ENCODE assay signal across 19 cellular contexts in the genomic region with DNA sequence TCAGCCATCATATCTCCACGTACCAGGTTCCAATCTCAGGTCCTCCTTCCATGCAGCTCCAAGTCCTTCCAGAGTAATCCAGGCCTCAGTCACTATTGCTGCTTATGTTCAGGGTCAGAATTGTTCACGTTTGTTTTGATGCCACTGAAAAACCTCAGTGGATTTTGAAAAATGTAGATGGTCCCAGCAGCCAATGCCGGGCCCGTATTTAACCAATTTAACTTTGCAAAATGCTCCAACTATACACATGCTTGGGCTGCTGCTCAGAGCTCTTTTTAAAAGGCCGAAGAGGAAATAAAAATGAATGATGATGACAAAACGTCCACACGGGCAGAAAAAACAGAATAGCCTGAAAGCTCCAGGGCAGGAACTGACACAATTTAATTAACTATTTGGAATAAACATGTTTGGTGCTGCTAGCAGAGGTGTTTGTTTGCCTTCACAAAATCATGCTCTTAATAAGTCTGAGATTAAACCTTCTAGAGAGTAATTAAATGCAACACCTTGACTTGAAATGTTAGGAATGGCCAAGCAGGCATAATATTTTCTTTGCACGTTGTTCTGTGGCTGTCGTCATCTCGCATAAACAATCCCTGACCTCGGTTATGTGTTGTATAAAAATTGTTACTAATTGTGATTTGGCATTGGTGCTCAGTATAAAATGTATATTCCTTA.
"Had no signal": no experiment of that assay in that cellular context is flagged by ENCODE, and none has a peak within 500 bp of the region (broad histone marks: within the 10 kb centered on the region; RNA-seq: fewer than 3 reads in every experiment).

No MANE protein-coding gene starts in this region.

- H3K36me3 Mint-ChIP-seq: activated naive CD4-positive, alpha-beta T cell treated with anti-CD3 and anti-CD28 coated beads, Interleukin-2, amount 50 U/mL, for 24 hours had no signal

- H3K27me3 Mint-ChIP-seq: activated naive CD4-positive, alpha-beta T cell treated with anti-CD3 and anti-CD28 coated beads, Interleukin-2, amount 50 U/mL, for 24 hours had no signal

- H3K4me3 Mint-ChIP-seq: activated CD4-positive, alpha-beta memory T cell treated with anti-CD3 and anti-CD28 coated beads, Interleukin-2, amount 10 ng/mL, durations not matched to agents 7 days and 5 days; activated naive CD4-positive, alpha-beta T cell treated with anti-CD3 and anti-CD28 coated beads, Interleukin-2, amount 50 U/mL, for 24 hours; activated T-cell treated with anti-CD3 and anti-CD28 coated beads, Interleukin-2, amount 50 U/mL, for 72 hours; neural crest cell; type B pancreatic cell had no signal

- H3K27ac Mint-ChIP-seq: activated CD4-positive, alpha-beta memory T cell treated with anti-CD3 and anti-CD28 coated beads, Interleukin-2, amount 10 ng/mL, durations not matched to agents 7 days and 5 days; activated naive CD4-positive, alpha-beta T cell treated with anti-CD3 and anti-CD28 coated beads, Interleukin-2, amount 50 U/mL, for 24 hours; activated T-cell treated with anti-CD3 and anti-CD28 coated beads, Interleukin-2, amount 50 U/mL, for 72 hours; type B pancreatic cell had no signal

- H3K9me3 Mint-ChIP-seq: activated CD4-positive, alpha-beta memory T cell treated with anti-CD3 and anti-CD28 coated beads, Interleukin-2, amount 10 ng/mL, durations not matched to agents 7 days and 5 days; activated naive CD4-positive, alpha-beta T cell treated with anti-CD3 and anti-CD28 coated beads, Interleukin-2, amount 50 U/mL, for 24 hours; activated T-cell treated with anti-CD3 and anti-CD28 coated beads, Interleukin-2, amount 50 U/mL, for 72 hours; neural crest cell; type B pancreatic cell had no signal

- DNase-seq: activated CD4-positive, alpha-beta memory T cell treated with anti-CD3 and anti-CD28 coated beads, Interleukin-2, amount 10 ng/mL, durations not matched to agents 7 days and 5 days; activated CD4-positive, alpha-beta T cell treated with anti-CD3 and anti-CD28 coated beads for 48 hours; activated effector memory CD4-positive, alpha-beta T cell treated with anti-CD3 and anti-CD28 coated beads, Interleukin-2, amount 50 U/mL, for 16 hours; activated T-cell treated with anti-CD3 and anti-CD28 coated beads, Interleukin-2, amount 50 U/mL, for 72 hours; anterior cingulate cortex; body of pancreas; caudate nucleus; dermis blood vessel endothelial cell; effector CD8-positive, alpha-beta T cell; hypothalamus; left cardiac atrium; mesenchymal stem cell; mucosa of descending colon; spleen; stimulated activated CD4-positive, alpha-beta T cell treated with anti-CD3 and anti-CD28 coated beads, Interleukin-4, amount 100 ng/mL, for 24 hours; stimulated activated naive CD4-positive, alpha-beta T cell treated with Interleukin-2 at 50 U/mL for 16 hours had no signal

- H3K4me1 Mint-ChIP-seq: activated CD4-positive, alpha-beta memory T cell treated with anti-CD3 and anti-CD28 coated beads, Interleukin-2, amount 10 ng/mL, durations not matched to agents 7 days and 5 days; activated naive CD4-positive, alpha-beta T cell treated with anti-CD3 and anti-CD28 coated beads, Interleukin-2, amount 50 U/mL, for 24 hours had no signal
